Comparison of ENCODE assay signal across 20 cellular contexts in genomic region chr5:141858084-141858765, GRCh38. TPM values are rescaled to one million over a fixed set of nuclear protein-coding genes. Genes with fewer than 3 reads are reported as not detected.
DNase-seq lines count a peak whose midpoint lies in the region; ATAC-seq, FAIRE-seq and TF ChIP-seq lines count a peak whose summit lies in the region.
"Had no signal": no experiment of that assay in that cellular context is flagged by ENCODE, and none has a peak within 500 bp of the region (broad histone marks: within the 10 kb centered on the region; RNA-seq: fewer than 3 reads in every experiment).

No MANE protein-coding gene starts in this region.

- FAIRE-seq in HepG2 (lab: Jason Lieb, UNC): no peak
- FAIRE-seq: D721Med, GM18507 had no signal

- no peaks in the 10 kb centered on the region for H3K79me2 ChIP-seq in HepG2 (ENCODE audit: insufficient read depth, low read length)

- BruUV-seq in HepG2 (replicated peaks; lab: Mats Ljungman, UMichigan): no TSS peak

- TF ChIP-seq EP300 in HepG2 (IDR thresholded peaks at IDR 0.05; ENCODE audit: low read depth in 2 of 2, low read length in 2 of 2) (no peak), HepG2 (CRISPR knock-in tag; IDR thresholded peaks at IDR 0.05; ENCODE audit: borderline replicate concordance) (no peak), suprapubic skin (IDR thresholded peaks at IDR 0.05) (no peak)

- H3K27ac ChIP-seq in right lobe of liver (no peak overlapping the region), HepG2 (ENCODE audit: extremely low read length, insufficient read depth, low read length) (no peak overlapping the region), suprapubic skin (no peak overlapping the region), Peyer's patch (peak overlapping the region in 1 of 4 donors; percentile 35)
- H3K27ac ChIP-seq: vagina had no signal

- H3K27ac Mint-ChIP-seq in WTC11: peak overlapping the region; percentile 86
- H3K27ac Mint-ChIP-seq: activated T-helper 17 cell treated with anti-CD3 and anti-CD28 coated beads, Interleukin-2, amount 50 U/mL, for 72 hours; progenitor cell of endocrine pancreas; stimulated activated naive CD8-positive, alpha-beta T cell treated with anti-CD3 and anti-CD28 coated beads, Interleukin-15, Interleukin-2, amounts not matched to agents 100 ng/mL and 50 ng/mL, for 24 hours had no signal

- TF ChIP-seq POLR2A in right lobe of liver (IDR thresholded peaks at IDR 0.05) (no peak), HepG2 (IDR thresholded peaks at IDR 0.05; ENCODE audit: insufficient read depth in 1 of 2, low read depth in 2 of 2, low read length in 2 of 2) (no peak), suprapubic skin (IDR thresholded peaks at IDR 0.05) (no peak), Peyer's patch (IDR thresholded peaks at IDR 0.05) (no peak)

- no peaks in the 10 kb centered on the region for H3K27me3 Mint-ChIP-seq in WTC11 (ENCODE audit: low read depth)

- peaks cover 0 to 6% (median 0%) of the 10 kb centered on the region in 4 donors for H3K4me1 ChIP-seq in right lobe of liver
- peaks cover 5% of the 10 kb centered on the region; the same call in 1 of the 2 replicates for H3K4me1 ChIP-seq in HepG2 (ENCODE audit: insufficient read depth, low read length)
- peaks cover 17% of the 10 kb centered on the region for H3K4me1 ChIP-seq in suprapubic skin
- H3K4me1 ChIP-seq in Peyer's patch: peaks cover 0 to 8% (median 0%) of the 10 kb centered on the region in 4 donors

- CTCF ChIA-PET in HepG2 (lab: Yijun Ruan, JAX; ENCODE audit: low intra/inter-chr PET ratio, low total read pairs) (no interaction called here), WTC11 (lab: Charles Lee) (interaction anchor here (0.9 to 8.0 kb wide), 13 partner anchors 12 to 239 kb away, joined by 3 to 97 read pairs (median 3); partner anchors contain the start of genes DIAPH1 and PCDH1)

- H4K20me1 ChIP-seq in HepG2 (ENCODE audit: insufficient read depth, low read length): no peaks in the 10 kb centered on the region

- WGBS in right lobe of liver (ENCODE audit: insufficient coverage, low coverage, low lambda C conversion rate, missing lambda C conversion rate): 14% methylated on average over 3 of the region's 5 CpGs
- 5% methylated on average over 5 of the region's 5 CpGs for WGBS in HepG2 (ENCODE audit: low lambda C conversion rate)
- WGBS in suprapubic skin: 32% methylated on average over 5 of the region's 5 CpGs

- peaks cover 75% of the 10 kb centered on the region for H3K4me1 Mint-ChIP-seq in WTC11
- H3K4me1 Mint-ChIP-seq: activated T-helper 17 cell treated with anti-CD3 and anti-CD28 coated beads, Interleukin-2, amount 50 U/mL, for 72 hours had no signal

- H3K4me3 Mint-ChIP-seq in WTC11: peak overlapping the region; percentile 7; the same call in 1 of the 2 replicates
- H3K4me3 Mint-ChIP-seq: activated T-helper 17 cell treated with anti-CD3 and anti-CD28 coated beads, Interleukin-2, amount 50 U/mL, for 72 hours; stimulated activated naive CD8-positive, alpha-beta T cell treated with anti-CD3 and anti-CD28 coated beads, Interleukin-15, Interleukin-2, amounts not matched to agents 100 ng/mL and 50 ng/mL, for 24 hours had no signal

- H3K9me3 ChIP-seq in right lobe of liver: no peaks in the 10 kb centered on the region
- H3K9me3 ChIP-seq in HepG2 (ENCODE audit: low read length): no peaks in the 10 kb centered on the region
- no peaks in the 10 kb centered on the region for H3K9me3 ChIP-seq in suprapubic skin
- no peaks in the 10 kb centered on the region for H3K9me3 ChIP-seq in Peyer's patch
- H3K9me3 ChIP-seq: vagina had no signal

- DNase-seq in right lobe of liver (peak in 1 of 3 donors; percentile 55), HepG2 (ENCODE audit: low spot score) (no peak), WTC11 (ENCODE audit: low spot score) (no peak), left lobe of liver (ENCODE audit: low spot score) (no peak), suprapubic skin (ENCODE audit: low spot score in 2 of 2) (no peak), Peyer's patch (no peak)
- DNase-seq: cerebellar nuclear complex, islet precursor cell, KG1, NCI-H774, RPMI8226, SW 1271 had no signal

- no peak for TF ChIP-seq RAD21 in HepG2 (CRISPR knock-in tag; IDR thresholded peaks at IDR 0.05)

- H3K9me3 Mint-ChIP-seq in WTC11: no peaks in the 10 kb centered on the region
- H3K9me3 Mint-ChIP-seq: activated T-helper 17 cell treated with anti-CD3 and anti-CD28 coated beads, Interleukin-2, amount 50 U/mL, for 72 hours; stimulated activated naive CD8-positive, alpha-beta T cell treated with anti-CD3 and anti-CD28 coated beads, Interleukin-15, Interleukin-2, amounts not matched to agents 100 ng/mL and 50 ng/mL, for 24 hours had no signal

- no peaks in the 10 kb centered on the region for H3K27me3 ChIP-seq in right lobe of liver
- H3K27me3 ChIP-seq in HepG2 (ENCODE audit: control insufficient read depth in 1 of 2, insufficient read depth in 2 of 2, low read length in 2 of 2): peaks cover 5 to 43% of the 10 kb centered on the region in 2 experiments; a peak in 4 of 5 replicates
- H3K27me3 ChIP-seq in suprapubic skin: no peaks in the 10 kb centered on the region
- no peaks in the 10 kb centered on the region for H3K27me3 ChIP-seq in Peyer's patch
- H3K27me3 ChIP-seq: vagina had no signal

- H3K9ac ChIP-seq in HepG2 (ENCODE audit: insufficient read depth, low read depth, low read length): no peak overlapping the region

- POLR2A ChIA-PET in HepG2 (lab: Yijun Ruan, JAX) (no interaction called here), WTC11 (lab: Charles Lee) (interaction anchor here (0.6 to 2.6 kb wide), 8 partner anchors 8 to 222 kb away, joined by 3 to 12 read pairs (median 4); partner anchors contain the start of genes HDAC3, PCDH1 and RELL2)

- peaks cover 0 to 3% (median 0%) of the 10 kb centered on the region in 4 donors for H3K36me3 ChIP-seq in right lobe of liver
- no peaks in the 10 kb centered on the region for H3K36me3 ChIP-seq in HepG2 (replicated peaks in 1 of 2; ENCODE audit: control insufficient read depth in 1 of 2, insufficient read depth in 2 of 2, low read length in 2 of 2)
- H3K36me3 ChIP-seq in suprapubic skin: peaks cover 7% of the 10 kb centered on the region
- H3K36me3 ChIP-seq in Peyer's patch: peaks cover 0 to 31% (median 0%) of the 10 kb centered on the region in 3 donors
- H3K36me3 ChIP-seq: vagina had no signal

- intact Hi-C loops in right lobe of liver (cut with DNase I) (no loop called here), HepG2 (cut with micrococcal nuclease; ENCODE audit: unreplicated experiment) (no loop called here)

- H3K4me2 ChIP-seq in HepG2 (ENCODE audit: low read depth, low read length): no peak overlapping the region

- TF ChIP-seq CTCF in right lobe of liver (IDR thresholded peaks at IDR 0.05): no peak
- no peak for TF ChIP-seq CTCF in HepG2 (CRISPR knock-in tag; IDR thresholded peaks at IDR 0.05)
- no peak for TF ChIP-seq CTCF in WTC11 (IDR thresholded peaks at IDR 0.05)
- TF ChIP-seq CTCF in suprapubic skin (IDR thresholded peaks at IDR 0.05): no peak
- no peak for TF ChIP-seq CTCF in Peyer's patch (IDR thresholded peaks at IDR 0.05)

- H3K4me3 ChIP-seq in right lobe of liver (no peak overlapping the region), HepG2 (replicated peaks in 1 of 3; ENCODE audit: insufficient read depth in 1 of 3, low read depth in 2 of 3, low read length in 3 of 3) (no peak overlapping the region), suprapubic skin (no peak overlapping the region), Peyer's patch (no peak overlapping the region)
- H3K4me3 ChIP-seq: vagina had no signal

- ATAC-seq in right lobe of liver (peak; percentile 45 to 73 (median 50)), HepG2 (no peak), WTC11 (peak; percentile 74), left lobe of liver (peak; percentile 78), GM21447 (IDR thresholded peaks at IDR 0.05; ENCODE audit: unreplicated experiment) (no peak), HG03442 (IDR thresholded peaks at IDR 0.05; ENCODE audit: unreplicated experiment) (no peak)
- ATAC-seq: activated T-helper 17 cell treated with anti-CD3 and anti-CD28 coated beads, Interleukin-2, amount 50 U/mL, for 72 hours had no signal

- in situ Hi-C loops in HepG2 (cut with HindIII; ENCODE audit: extremely low pct_ligation_motif_present, low pct_unique_long_range_greater_than_20kb): no loop called here

- H3K36me3 Mint-ChIP-seq in WTC11: peaks cover 42% of the 10 kb centered on the region

- no peak overlapping the region for H2AFZ ChIP-seq in HepG2 (ENCODE audit: low read length)

TF ChIP-seq in HepG2, 621 proteins besides CTCF, POLR2A, EP300 and RAD21 (continues in another document):
- no peak for TF ChIP-seq CAMTA2 (CRISPR knock-in tag; IDR thresholded peaks at IDR 0.05; ENCODE audit: borderline replicate concordance)

TF ChIP-seq in WTC11, 78 proteins besides CTCF, POLR2A, EP300 and RAD21 (continues in another document):
- no peak for TF ChIP-seq FOXP1 (CRISPR knock-in tag; IDR thresholded peaks at IDR 0.05; ENCODE audit: borderline replicate concordance)

RNA-seq across cellular contexts. Expression of gene PCDH1, which starts 20.0 kb away (rescaled TPM):
- total RNA-seq in right lobe of liver (10 to 100 TPM; 20.8 to 44.1 (median 29.4) TPM), HepG2 (2016; rRNA removed; fragmentation: Illumina TruSeq; extraction: Trizol) (0.11 and 0.13 TPM in 2 replicates), WTC11 (2021) (105 to 108 TPM (median 108 TPM) in 3 replicates), left lobe of liver (33.2 TPM), suprapubic skin (100 to 1,000 TPM in 1 of 4 donors, 10 to 100 TPM in 3; 76.2 to 122 (median 89.5) TPM), Peyer's patch (100 to 1,000 TPM in 3 of 4 donors, 10 to 100 TPM in 1; 64.4 to 169 (median 164) TPM)
- total RNA-seq in HepG2 (2016; cell fraction: cytosol; rRNA removed; fragmentation: Illumina TruSeq; extraction: Trizol; ENCODE audit: low read depth): not detected in 2 replicates
- 0.09 TPM in 1 of 2 replicates, not detected in the other for total RNA-seq in HepG2 (2016; cell fraction: insoluble cytoplasmic fraction; rRNA removed; fragmentation: Illumina TruSeq; extraction: Trizol)
- total RNA-seq in HepG2 (2016; cell fraction: membrane; rRNA removed; fragmentation: Illumina TruSeq; extraction: Trizol): not detected in 2 replicates
- total RNA-seq in HepG2 (2016; cell fraction: nucleus; rRNA removed; fragmentation: Illumina TruSeq; extraction: Trizol): 0.31 TPM in 1 of 2 replicates, not detected in the other
- polyA plus RNA-seq in HepG2 (2011; rRNA removed): 0.83 and 1.3 TPM in 2 replicates
- 0.85 and 1.0 TPM in 2 replicates for polyA plus RNA-seq in HepG2 (2011; cell fraction: cytosol; rRNA removed)
- polyA plus RNA-seq in HepG2 (2011; cell fraction: nucleus; rRNA removed): 0.83 and 0.90 TPM in 2 replicates
- 0.80 and 1.3 TPM in 2 replicates for polyA plus RNA-seq in HepG2 (2012)
- 0.08 TPM in 1 of 2 replicates, not detected in the other for polyA plus RNA-seq in HepG2 (2016; cell fraction: cytosol; fragmentation: Illumina TruSeq; extraction: Trizol; ENCODE audit: low read depth)
- polyA plus RNA-seq in HepG2 (2016; cell fraction: insoluble cytoplasmic fraction; fragmentation: Illumina TruSeq; extraction: Trizol; ENCODE audit: low read depth): 0.11 TPM in 1 of 2 replicates, not detected in the other
- polyA plus RNA-seq in HepG2 (2016; cell fraction: membrane; fragmentation: Illumina TruSeq; extraction: Trizol; ENCODE audit: low read depth): not detected in 2 replicates
- 0.25 TPM in 1 of 2 replicates, not detected in the other for polyA plus RNA-seq in HepG2 (2016; cell fraction: nucleus; fragmentation: Illumina TruSeq; extraction: Trizol; ENCODE audit: insufficient read depth, low read depth)
- 2.1 and 10.8 TPM in 2 replicates for polyA minus RNA-seq in HepG2 (2011; rRNA and poly(A)+ RNA removed; ENCODE audit: low replicate concordance)
- 1.6 and 1.9 TPM in 2 replicates for polyA minus RNA-seq in HepG2 (2011; cell fraction: cytosol; rRNA and poly(A)+ RNA removed)
- 0.75 and 0.77 TPM in 2 replicates for polyA minus RNA-seq in HepG2 (2011; cell fraction: nucleus; rRNA and poly(A)+ RNA removed)

Comparison
In these comparisons a context has a peak if more than half of its experiments do, and no peak if none do; other contexts are left out.
1. ATAC-seq: peak in right lobe of liver (4 of 4), WTC11 (single experiment) and left lobe of liver (single experiment); none in HepG2 (single experiment), GM21447 (single experiment) and HG03442 (single experiment).
2. RNA of gene PCDH1, which starts 20.0 kb away (total RNA-seq): 64.4 to 169 TPM in Peyer's patch, 105 to 108 TPM in WTC11, 76.2 to 122 TPM in suprapubic skin, 33.2 TPM in left lobe of liver (single experiment) and 20.8 to 44.1 TPM in right lobe of liver; 0.09 to 0.31 TPM in HepG2; every median in the first group is over 10 times any median in the second.